ENCODE assay signal across 25 cellular contexts in the genomic region with DNA sequence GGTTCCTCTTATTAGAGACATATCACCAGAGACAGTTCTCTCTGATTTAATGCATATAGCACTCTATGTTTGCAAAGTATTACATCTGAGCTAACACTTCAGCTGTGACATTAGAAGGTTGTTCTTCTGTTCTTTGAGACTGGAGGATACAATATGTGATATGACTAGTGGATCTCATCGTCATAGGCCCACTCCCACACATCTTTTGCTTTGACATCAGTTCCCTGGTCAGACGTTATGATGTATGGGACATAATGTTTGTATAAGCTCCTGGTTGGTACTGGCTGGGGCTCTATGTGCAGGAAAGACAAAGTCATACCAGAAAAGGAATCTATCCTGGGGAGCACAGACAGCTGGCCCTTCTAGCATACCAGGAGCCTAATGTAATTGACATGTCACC.
"Had no signal": no experiment of that assay in that cellular context is flagged by ENCODE, and none has a peak within 500 bp of the region (broad histone marks: within the 10 kb centered on the region; RNA-seq: fewer than 3 reads in every experiment).

No MANE protein-coding gene starts in this region.

- H3K36me3 Mint-ChIP-seq: activated naive CD8-positive, alpha-beta T cell treated with anti-CD3 and anti-CD28 coated beads for 36 hours had no signal

- H3K27me3 ChIP-seq: brain microvascular endothelial cell, Peyer's patch had no signal

- H3K27me3 Mint-ChIP-seq: activated naive CD8-positive, alpha-beta T cell treated with anti-CD3 and anti-CD28 coated beads for 36 hours had no signal

- H3K4me1 Mint-ChIP-seq: activated naive CD8-positive, alpha-beta T cell treated with anti-CD3 and anti-CD28 coated beads for 36 hours had no signal

- H3K9me3 Mint-ChIP-seq: activated CD8-positive, alpha-beta T cell treated with anti-CD3 and anti-CD28 coated beads for 36 hours; activated naive CD8-positive, alpha-beta T cell treated with anti-CD3 and anti-CD28 coated beads for 36 hours; activated T-cell treated with anti-CD3 and anti-CD28 coated beads, Interleukin-2, amount 50 U/mL, for 24 hours; activated T-helper 1 cell treated with anti-CD3 and anti-CD28 coated beads, Interleukin-12 subunit alpha, Interleukin-12 subunit beta, Interleukin-2, Interleukin-4 antibody, amounts not matched to agents 30 ng/mL and 10 ng/mL and 1 ng/mL, durations not matched to agents 14 hours and 24 hours and 36 hours; T-helper 1 cell treated with Interleukin-12 subunit alpha and Interleukin-12 subunit beta and Interleukin-4 antibody, amounts not matched to agents 30 μg/mL and 1 μg/mL, for 36 hours; T-helper 2 cell treated with Interferon-gamma antibody and Interleukin-4, amounts not matched to agents 5 μg/mL and 100 μg/mL, for 36 hours had no signal

- H3K27ac Mint-ChIP-seq: activated CD8-positive, alpha-beta T cell treated with anti-CD3 and anti-CD28 coated beads for 36 hours; activated naive CD8-positive, alpha-beta T cell treated with anti-CD3 and anti-CD28 coated beads for 36 hours; activated T-cell treated with anti-CD3 and anti-CD28 coated beads, Interleukin-2, amount 50 U/mL, for 24 hours; activated T-helper 1 cell treated with anti-CD3 and anti-CD28 coated beads, Interleukin-12 subunit alpha, Interleukin-12 subunit beta, Interleukin-2, Interleukin-4 antibody, amounts not matched to agents 30 ng/mL and 10 ng/mL and 1 ng/mL, durations not matched to agents 14 hours and 24 hours and 36 hours; T-helper 1 cell treated with Interleukin-12 subunit alpha and Interleukin-12 subunit beta and Interleukin-4 antibody, amounts not matched to agents 30 μg/mL and 1 μg/mL, for 36 hours; T-helper 2 cell treated with Interferon-gamma antibody and Interleukin-4, amounts not matched to agents 5 μg/mL and 100 μg/mL, for 36 hours had no signal

- FAIRE-seq: TTC549 had no signal

- H3K27ac ChIP-seq: brain microvascular endothelial cell, SJSA1 had no signal

- H3K36me3 ChIP-seq: brain microvascular endothelial cell, Peyer's patch, SJSA1 had no signal

- H3K9ac ChIP-seq: SK-N-SH had no signal

- H3K4me2 ChIP-seq: SK-N-SH had no signal

- H3K9me3 ChIP-seq: Peyer's patch, SJSA1, SK-N-SH had no signal

- DNase-seq: activated CD8-positive, alpha-beta T cell treated with anti-CD3 and anti-CD28 coated beads for 36 hours; activated effector memory CD4-positive, alpha-beta T cell treated with Interleukin-2 at 50 U/mL for 16 hours; activated naive CD4-positive, alpha-beta T cell; activated naive CD4-positive, alpha-beta T cell treated with anti-CD3 and anti-CD28 coated beads, Interleukin-2, amount 50 U/mL, for 16 hours; activated naive CD8-positive, alpha-beta T cell treated with anti-CD3 and anti-CD28 coated beads for 36 hours; activated T-cell treated with anti-CD3 and anti-CD28 coated beads, Interleukin-2, amount 50 U/mL, for 24 hours; amniotic stem cell; aorta; brain microvascular endothelial cell; central memory CD4-positive, alpha-beta T cell; NCI-H1092 treated with DMSO at 0.1 percent for 48 hours; NCI-H1417 treated with DMSO at 0.1 percent for 48 hours; NCI-H187 treated with DMSO at 0.1 percent for 48 hours; NCI-H2081; NCI-H345; NCI-H524 treated with DMSO at 0.1 percent for 48 hours; RPMI8226; SHP77 treated with DMSO at 0.1 percent for 48 hours; SK-N-SH had no signal

- H3K4me3 Mint-ChIP-seq: activated CD8-positive, alpha-beta T cell treated with anti-CD3 and anti-CD28 coated beads for 36 hours; activated naive CD8-positive, alpha-beta T cell treated with anti-CD3 and anti-CD28 coated beads for 36 hours; activated T-cell treated with anti-CD3 and anti-CD28 coated beads, Interleukin-2, amount 50 U/mL, for 24 hours; activated T-helper 1 cell treated with anti-CD3 and anti-CD28 coated beads, Interleukin-12 subunit alpha, Interleukin-12 subunit beta, Interleukin-2, Interleukin-4 antibody, amounts not matched to agents 30 ng/mL and 10 ng/mL and 1 ng/mL, durations not matched to agents 14 hours and 24 hours and 36 hours; T-helper 1 cell treated with Interleukin-12 subunit alpha and Interleukin-12 subunit beta and Interleukin-4 antibody, amounts not matched to agents 30 μg/mL and 1 μg/mL, for 36 hours; T-helper 2 cell treated with Interferon-gamma antibody and Interleukin-4, amounts not matched to agents 5 μg/mL and 100 μg/mL, for 36 hours had no signal

- H3K4me3 ChIP-seq: Peyer's patch, SJSA1 had no signal
